9 cellular contexts compared by ENCODE assay signal in genomic region chr10:99917963-99918825, GRCh38.
A peak's percentile ranks its signal among the peaks of the same experiment; 100 is the strongest.
DNase-seq lines count a peak whose midpoint lies in the region; ATAC-seq and TF ChIP-seq lines count a peak whose summit lies in the region.
"Had no signal": no experiment of that assay in that cellular context is flagged by ENCODE, and none has a peak within 500 bp of the region (broad histone marks: within the 10 kb centered on the region; RNA-seq: fewer than 3 reads in every experiment).

No MANE protein-coding gene starts in this region.

- H3K4me3 Mint-ChIP-seq in CD14-positive monocyte = no peak overlapping the region

- POLR2A ChIA-PET in OCI-LY7 (lab: Charles Lee) = interaction anchor here (0.6 to 0.7 kb wide), 4 partner anchors 26 to 1799 kb away, joined by 3 to 5 read pairs (median 4); no protein-coding TSS in a partner anchor

- H3K79me2 ChIP-seq in OCI-LY7 (ENCODE audit: insufficient read depth, low read depth, low read length) = peaks cover 4% of the 10 kb centered on the region; the same call in 1 of the 2 replicates

- no peak for TF ChIP-seq POLR2A in right lobe of liver (IDR thresholded peaks at IDR 0.05)

- peaks cover 0 to 2% (median 0%) of the 10 kb centered on the region in 3 donors for H3K27me3 Mint-ChIP-seq in CD14-positive monocyte (ENCODE audit: low read depth in 3 of 3)

- intact Hi-C loops in right lobe of liver (cut with DNase I) = no loop called here
- intact Hi-C loops in OCI-LY7 (cut with micrococcal nuclease; ENCODE audit: unreplicated experiment) = no loop called here
- intact Hi-C loops in CD14-positive monocyte (cut with micrococcal nuclease) = loop anchor here in 1 of 2 donors (5.0 kb wide), 1 partner anchor 89 kb away; the partner anchor contains the start of gene DNMBP

- H3K27me3 ChIP-seq in right lobe of liver (no peaks in the 10 kb centered on the region), thoracic aorta (replicated peaks; ENCODE audit: insufficient read depth) (no peaks in the 10 kb centered on the region)

- peak; percentile 59 to 81 (median 76) for ATAC-seq in right lobe of liver
- ATAC-seq in thoracic aorta (ENCODE audit: insufficient number of reproducible peaks, low FRiP score, low read depth) = no peak

- DNase-seq in M059J (ENCODE audit: low read depth) = peak; percentile 79
- peak; percentile 78 for DNase-seq in ecto neural progenitor cell (ENCODE audit: low spot score)
- peak; percentile 32 to 62 (median 54) for DNase-seq in right lobe of liver
- DNase-seq in thoracic aorta (ENCODE audit: low spot score) = no peak
- DNase-seq in OCI-LY7 (ENCODE audit: low spot score) = no peak
- DNase-seq in NCI-H1417 treated with DMSO at 0.1 percent for 48 hours (lab: John Stamatoyannopoulos, UW) = no peak
- no peak for DNase-seq in CD14-positive monocyte (ENCODE audit: low spot score)
- DNase-seq in NCI-H2081 treated with DMSO at 0.1 percent for 48 hours (lab: John Stamatoyannopoulos, UW) = no peak
- DNase-seq: SHP77 had no signal

- H3K9me3 ChIP-seq in right lobe of liver (no peaks in the 10 kb centered on the region), thoracic aorta (no peaks in the 10 kb centered on the region), OCI-LY7 (ENCODE audit: low read length) (no peaks in the 10 kb centered on the region)

- H4K20me1 ChIP-seq in OCI-LY7 (ENCODE audit: insufficient read depth, low read length) = no peaks in the 10 kb centered on the region

- 9% methylated on average over 10 of the region's 10 CpGs for WGBS in right lobe of liver (ENCODE audit: insufficient coverage, low coverage, low lambda C conversion rate, missing lambda C conversion rate)

- no peaks in the 10 kb centered on the region for H3K9me3 Mint-ChIP-seq in CD14-positive monocyte

- H3K9me2 ChIP-seq in OCI-LY7 (ENCODE audit: insufficient read depth, low read length) = no peaks in the 10 kb centered on the region

- H3K27ac ChIP-seq in right lobe of liver (peak overlapping the region; percentile 6 to 70 (median 57)), thoracic aorta (peak overlapping the region; percentile 18 to 50), OCI-LY7 (ENCODE audit: low read depth, low read length, poor library complexity, severe bottlenecking) (no peak overlapping the region)

- no peak overlapping the region for H2AFZ ChIP-seq in OCI-LY7 (ENCODE audit: low read length)

- BruUV-seq in OCI-LY7 (replicated peaks; lab: Mats Ljungman, UMichigan) = no TSS peak

- H3K4me1 Mint-ChIP-seq in CD14-positive monocyte = peaks cover 15% of the 10 kb centered on the region

- no peak overlapping the region for H3K4me2 ChIP-seq in OCI-LY7 (ENCODE audit: low read length)

- CTCF ChIA-PET in OCI-LY7 (lab: Charles Lee; ENCODE audit: unreplicated experiment) = no interaction called here

- H3K27ac Mint-ChIP-seq in CD14-positive monocyte = peak overlapping the region in 2 of 7 donors; percentile 47 to 50

- TF ChIP-seq CTCF in right lobe of liver (IDR thresholded peaks at IDR 0.05) (no peak), thoracic aorta (IDR thresholded peaks at IDR 0.05) (no peak), OCI-LY7 (conservative IDR thresholded peaks at IDR 0.05; ENCODE audit: low read length) (no peak), CD14-positive monocyte (IDR thresholded peaks at IDR 0.05) (no peak)

- H3K4me1 ChIP-seq in right lobe of liver (peaks cover 0 to 44% (median 6%) of the 10 kb centered on the region in 4 donors), thoracic aorta (ENCODE audit: control insufficient read depth in 1 of 2, low read depth in 2 of 2) (peaks cover 0 to under 1% of the 10 kb centered on the region in 2 donors), OCI-LY7 (ENCODE audit: insufficient read depth, low read length, poor library complexity, severe bottlenecking) (no peaks in the 10 kb centered on the region)

- H3K36me3 ChIP-seq in right lobe of liver (peaks cover 0 to 3% (median 0%) of the 10 kb centered on the region in 4 donors), thoracic aorta (no peaks in the 10 kb centered on the region), OCI-LY7 (ENCODE audit: insufficient read depth, low read length) (peaks cover 38% of the 10 kb centered on the region)

- peak overlapping the region; percentile 17 to 43 (median 21) for H3K4me3 ChIP-seq in right lobe of liver
- H3K4me3 ChIP-seq in thoracic aorta = peak overlapping the region; percentile 50
- no peak overlapping the region for H3K4me3 ChIP-seq in OCI-LY7 (ENCODE audit: low read depth, low read length, poor library complexity, severe bottlenecking)

- peaks cover 4 to 12% of the 10 kb centered on the region in 2 donors for H3K36me3 Mint-ChIP-seq in CD14-positive monocyte

Comparison
In these comparisons a context has a peak if more than half of its experiments do, and no peak if none do; other contexts are left out.
1. DNase-seq: peak in M059J (single experiment), ecto neural progenitor cell (single experiment) and right lobe of liver (3 of 3); none in thoracic aorta (single experiment), OCI-LY7 (single experiment), NCI-H1417 treated with DMSO at 0.1 percent for 48 hours (single experiment), CD14-positive monocyte (single experiment) and NCI-H2081 treated with DMSO at 0.1 percent for 48 hours (single experiment).